Comparison of ENCODE assay signal across 16 cellular contexts in genomic region chr10:110156046-110156445, GRCh38.
"Had no signal": no experiment of that assay in that cellular context is flagged by ENCODE, and none has a peak within 500 bp of the region (broad histone marks: within the 10 kb centered on the region; RNA-seq: fewer than 3 reads in every experiment).

No MANE protein-coding gene starts in this region.

- H3K9me3 ChIP-seq: gastrocnemius medialis, heart left ventricle, lower lobe of right lung, tibial artery had no signal

- H3K27me3 ChIP-seq: brain microvascular endothelial cell had no signal

- H3K4me1 ChIP-seq: gastrocnemius medialis, tibial artery had no signal

- FAIRE-seq: urothelium cell line had no signal

- ATAC-seq: gastrocnemius medialis had no signal

- H3K4me3 ChIP-seq: gastrocnemius medialis, heart left ventricle, lower lobe of right lung, tibial artery had no signal

- H3K27ac ChIP-seq: brain microvascular endothelial cell, gastrocnemius medialis, heart left ventricle, lower lobe of right lung, tibial artery had no signal

- DNase-seq: activated CD4-positive, CD25-positive, alpha-beta regulatory T cell treated with anti-CD3 and anti-CD28 coated beads, Interleukin-2, amount 50 U/mL, for 72 hours; activated CD8-positive, alpha-beta memory T cell treated with anti-CD3 and anti-CD28 coated beads, Interleukin-2, amount 50 U/mL, for 4 hours; activated CD8-positive, alpha-beta T cell treated with anti-CD3 and anti-CD28 coated beads for 36 hours; brain microvascular endothelial cell; dermis blood vessel endothelial cell; gastrocnemius medialis; heart left ventricle; left colon; lower lobe of right lung; posterior cingulate gyrus; retina; SW 1271; tibial artery had no signal

- H3K36me3 Mint-ChIP-seq: stimulated activated memory B cell treated with anti-CD40 and anti-IgM and Interleukin-4, amounts not matched to agents 10 μg/mL and 1 μg/mL and 100 μg/mL, for 72 hours had no signal

- H3K9me3 Mint-ChIP-seq: activated CD8-positive, alpha-beta T cell treated with anti-CD3 and anti-CD28 coated beads for 36 hours; activated T-helper 2 cell treated with anti-CD3 and anti-CD28 coated beads, Interferon-gamma antibody, Interleukin-2, Interleukin-4, amounts not matched to agents 10 μg/mL and 5 μg/mL and 100 μg/mL, durations not matched to agents 14 hours and 24 hours and 36 hours; stimulated activated memory B cell treated with anti-CD40 and anti-IgM and Interleukin-4, amounts not matched to agents 10 μg/mL and 1 μg/mL and 100 μg/mL, for 72 hours had no signal
